22 cellular contexts compared by ENCODE assay signal in the genomic region with DNA sequence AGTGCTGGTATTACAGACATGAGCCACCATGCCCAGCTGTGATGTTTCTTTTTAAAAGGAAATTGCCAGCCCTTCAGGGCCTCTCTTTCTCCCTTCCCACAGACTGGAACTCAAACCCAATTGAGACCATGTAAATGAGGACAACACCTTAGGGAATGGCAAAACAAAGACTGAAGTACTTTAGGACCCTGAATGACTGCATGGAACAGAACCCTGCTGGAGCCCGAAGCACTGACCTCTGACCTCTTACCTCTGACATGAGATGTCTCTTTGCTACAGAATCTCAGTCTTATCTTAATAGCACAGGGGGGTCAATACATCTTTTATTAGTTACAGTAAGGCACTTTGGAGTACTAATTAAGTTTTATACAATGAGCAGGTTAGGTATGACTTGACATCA.
"Had no signal": no experiment of that assay in that cellular context is flagged by ENCODE, and none has a peak within 500 bp of the region (broad histone marks: within the 10 kb centered on the region; RNA-seq: fewer than 3 reads in every experiment).

No MANE protein-coding gene starts in this region.

- H3K36me3 Mint-ChIP-seq: T-cell had no signal

- H3K9me2 ChIP-seq: SK-N-SH had no signal

- H3K9me3 ChIP-seq: SK-N-SH had no signal

- H3K9ac ChIP-seq: SK-N-SH had no signal

- H3K9me3 Mint-ChIP-seq: T-cell; T-helper 1 cell treated with Interleukin-12 subunit alpha and Interleukin-12 subunit beta and Interleukin-4 antibody, amounts not matched to agents 30 μg/mL and 1 μg/mL, for 36 hours had no signal

- H3K27me3 Mint-ChIP-seq: T-cell had no signal

- H3K27ac ChIP-seq: RWPE1 had no signal

- H3K4me3 Mint-ChIP-seq: T-cell; T-helper 1 cell treated with Interleukin-12 subunit alpha and Interleukin-12 subunit beta and Interleukin-4 antibody, amounts not matched to agents 30 μg/mL and 1 μg/mL, for 36 hours had no signal

- H3K4me1 Mint-ChIP-seq: T-cell had no signal

- ATAC-seq: Panc1, PC-3, T-cell had no signal

- H3K4me2 ChIP-seq: SK-N-SH had no signal

- H3K27ac Mint-ChIP-seq: T-cell; T-helper 1 cell treated with Interleukin-12 subunit alpha and Interleukin-12 subunit beta and Interleukin-4 antibody, amounts not matched to agents 30 μg/mL and 1 μg/mL, for 36 hours had no signal

- DNase-seq: Kasumi-1, KG1, NCI-H1092, NCI-H1105 treated with DMSO at 0.1 percent for 48 hours, NCI-H1417 treated with DMSO at 0.1 percent for 48 hours, NCI-H146, NCI-H1694 treated with DMSO at 0.1 percent for 48 hours, NCI-H1930, NCI-H2081, NCI-H2107, NCI-H2227 treated with DMSO at 0.1 percent for 48 hours, NCI-H524, NCI-H526 treated with DMSO at 0.1 percent for 48 hours, NCI-H748 treated with DMSO at 0.1 percent for 48 hours, PC-3, SHP77, SK-N-SH, SW 1271, T-cell had no signal
